ENCODE assay signal across 2 cellular contexts in genomic region chr15:70858614-70859321, GRCh38. TPM values are rescaled to one million over a fixed set of nuclear protein-coding genes. Genes with fewer than 3 reads are reported as not detected.
"Had no signal": no experiment of that assay in that cellular context is flagged by ENCODE, and none has a peak within 500 bp of the region (broad histone marks: within the 10 kb centered on the region; RNA-seq: fewer than 3 reads in every experiment).

No MANE protein-coding gene starts in this region.

RNA-seq across cellular contexts. Expression of gene LARP6, which starts 4.8 kb away (rescaled TPM):
- total RNA-seq: natural killer cell treated with Interleukin-12 subunit alpha and Interleukin-12 subunit beta and Interleukin-15 and Interleukin-18, amount 100 ng/mL, for 72 hours had no signal

RNA-seq across cellular contexts. Expression of gene THAP10, which starts 33.5 kb away (rescaled TPM):
- polyA plus RNA-seq: naive thymus-derived CD4-positive, alpha-beta T cell had no signal

RNA-seq across cellular contexts. Expression of gene LRRC49, which starts 33.9 kb away (rescaled TPM):
- total RNA-seq: naive thymus-derived CD4-positive, alpha-beta T cell had no signal
- polyA plus RNA-seq: naive thymus-derived CD4-positive, alpha-beta T cell had no signal
